ENCODE assay signal across 8 cellular contexts in genomic region chr11:102007567-102008437, GRCh38. TPM values are rescaled to one million over a fixed set of nuclear protein-coding genes. Genes with fewer than 3 reads are reported as not detected.
DNase-seq lines count a peak whose midpoint lies in the region; ATAC-seq and TF ChIP-seq lines count a peak whose summit lies in the region.

No MANE protein-coding gene starts in this region.

- peaks cover 0 to 6% of the 10 kb centered on the region in 2 donors for H3K4me1 ChIP-seq in left lung
- H3K4me1 ChIP-seq in vagina = peaks cover 26% of the 10 kb centered on the region

- peaks cover 31% of the 10 kb centered on the region for H3K4me1 Mint-ChIP-seq in MCF 10A (ENCODE audit: insufficient read depth, unreplicated experiment)

- intact Hi-C loops in MCF 10A (cut with micrococcal nuclease) (loop anchor here (1.0 to 5.0 kb wide), 4 partner anchors 93 to 551 kb away; partner anchors contain the start of gene CEP126), left lung (cut with DNase I) (loop anchor here in 1 of 2 donors (5.0 kb wide), 1 partner anchor 146 kb away; no protein-coding TSS in a partner anchor), vagina (cut with DNase I) (loop anchor here (5.0 kb wide), 1 partner anchor 146 kb away; no protein-coding TSS in a partner anchor)

- H3K27me3 ChIP-seq in left lung (no peaks in the 10 kb centered on the region), vagina (no peaks in the 10 kb centered on the region)

- POLR2A ChIA-PET in MCF 10A (lab: Yijun Ruan, JAX) = interaction anchor here (0.6 to 3.6 kb wide), 14 partner anchors 9 to 1222 kb away, joined by 3 to 35 read pairs (median 5); partner anchors contain the start of genes CEP126 and YAP1

- H3K27ac ChIP-seq in left lung = peak overlapping the region; percentile 45 to 63
- H3K27ac ChIP-seq in vagina = no peak overlapping the region

- no TSS peak for BruUV-seq in MCF 10A (replicated peaks; lab: Mats Ljungman, UMichigan)

- no peak overlapping the region for H3K4me3 ChIP-seq in left lung
- H3K4me3 ChIP-seq in vagina = no peak overlapping the region

- H3K4me3 Mint-ChIP-seq in MCF 10A (ENCODE audit: unreplicated experiment) = no peak overlapping the region

- TF ChIP-seq POLR2A in vagina (IDR thresholded peaks at IDR 0.05) = no peak

- TF ChIP-seq CTCF in MCF 10A (IDR thresholded peaks at IDR 0.05; ENCODE audit: unreplicated experiment) (peak; percentile 44), left lung (IDR thresholded peaks at IDR 0.05) (peak; percentile 51 to 55), vagina (IDR thresholded peaks at IDR 0.05) (peak in 2 of 3 experiments; percentile 43 to 54)

- H3K9me3 ChIP-seq in left lung = no peaks in the 10 kb centered on the region
- no peaks in the 10 kb centered on the region for H3K9me3 ChIP-seq in vagina

- CTCF ChIA-PET in MCF 10A (lab: Yijun Ruan, JAX) = interaction anchor here (0.6 to 11.7 kb wide), 34 partner anchors 9 to 574 kb away, joined by 3 to 372 read pairs (median 4); partner anchors contain the start of genes CEP126 and CFAP300

- no peaks in the 10 kb centered on the region for H3K9me3 Mint-ChIP-seq in MCF 10A (ENCODE audit: unreplicated experiment)

- H3K36me3 Mint-ChIP-seq in MCF 10A (ENCODE audit: insufficient read depth, unreplicated experiment) = no peaks in the 10 kb centered on the region

- ATAC-seq in GM18909 (IDR thresholded peaks at IDR 0.05; ENCODE audit: poor library complexity, unreplicated experiment) = peak; percentile 71
- ATAC-seq in HG03432 (IDR thresholded peaks at IDR 0.05; ENCODE audit: unreplicated experiment) = peak; percentile 74
- ATAC-seq in left lung = peak; percentile 86

- H3K27me3 Mint-ChIP-seq in MCF 10A (ENCODE audit: insufficient read depth, unreplicated experiment) = no peaks in the 10 kb centered on the region

- H3K36me3 ChIP-seq in left lung = no peaks in the 10 kb centered on the region
- H3K36me3 ChIP-seq in vagina = no peaks in the 10 kb centered on the region

- peak overlapping the region; percentile 90 for H3K27ac Mint-ChIP-seq in MCF 10A (ENCODE audit: low read depth, unreplicated experiment)

- DNase-seq in CD1c-positive myeloid dendritic cell (ENCODE audit: extremely low spot score) = peak; percentile 45
- peak; percentile 96 for DNase-seq in NCI-H510A treated with DMSO at 0.1 percent for 48 hours (lab: John Stamatoyannopoulos, UW)
- peak; percentile 70 for DNase-seq in MCF 10A (ENCODE audit: unreplicated experiment)
- DNase-seq in left lung = peak in 1 of 2 donors; percentile 50
- DNase-seq in vagina (ENCODE audit: extremely low spot score in 2 of 2) = no peak
- DNase-seq in activated CD4-positive, CD25-positive, alpha-beta regulatory T cell (lab: John Stamatoyannopoulos, UW) = no peak

RNA-seq across cellular contexts. Expression of gene CFAP300, which starts 39.4 kb away (rescaled TPM):
- total RNA-seq in MCF 10A (2022) (8.0 and 12.9 TPM in 2 replicates), left lung (1 to 10 TPM; 6.2 to 8.1 TPM), vagina (1.7 TPM)

Comparison
In these comparisons a context has a peak if more than half of its experiments do, and no peak if none do; other contexts are left out.
1. DNase-seq: peak in CD1c-positive myeloid dendritic cell (single experiment), NCI-H510A treated with DMSO at 0.1 percent for 48 hours (single experiment) and MCF 10A (single experiment); none in vagina (0 of 2) and activated CD4-positive, CD25-positive, alpha-beta regulatory T cell (0 of 4).
2. Peak in every context shown above with its lines, with median percentiles within 50 percentile points of each other: ATAC-seq and CTCF ChIP-seq.